In the genomic region with DNA sequence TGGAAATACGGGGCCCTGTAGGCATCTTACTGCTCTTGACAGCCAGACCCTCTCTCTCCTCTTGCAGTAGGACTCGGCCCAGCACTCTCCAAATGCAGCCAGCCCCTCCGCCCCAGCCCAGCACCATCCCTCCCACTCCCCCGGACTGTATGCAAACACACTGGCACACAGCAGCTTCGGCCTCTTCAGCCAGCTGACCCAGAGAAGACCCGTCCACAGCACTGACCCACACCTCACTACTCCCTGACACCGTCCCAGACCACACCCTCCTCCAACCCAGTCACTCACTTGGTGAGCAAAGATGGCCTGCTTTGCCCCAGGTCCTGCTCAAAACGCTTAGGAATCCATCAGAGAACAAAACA, we compare ENCODE assay signal across 20 cellular contexts.
A peak's percentile ranks its signal among the peaks of the same experiment; 100 is the strongest.
DNase-seq lines count a peak whose midpoint lies in the region; ATAC-seq and TF ChIP-seq lines count a peak whose summit lies in the region.
"Had no signal": no experiment of that assay in that cellular context is flagged by ENCODE, and none has a peak within 500 bp of the region (broad histone marks: within the 10 kb centered on the region; RNA-seq: fewer than 3 reads in every experiment).

No MANE protein-coding gene starts in this region.

- H3K9me3 Mint-ChIP-seq in activated naive CD4-positive, alpha-beta T cell treated with anti-CD3 and anti-CD28 coated beads, Interleukin-2, amount 50 U/mL, for 24 hours = no peaks in the 10 kb centered on the region
- H3K9me3 Mint-ChIP-seq in mesothelial cell of epicardium = no peaks in the 10 kb centered on the region
- no peaks in the 10 kb centered on the region for H3K9me3 Mint-ChIP-seq in activated naive CD8-positive, alpha-beta T cell treated with anti-CD3 and anti-CD28 coated beads, Interleukin-2, amount 50 U/mL, for 24 hours
- H3K9me3 Mint-ChIP-seq: CD8-positive, alpha-beta T cell had no signal

- DNase-seq in activated naive CD4-positive, alpha-beta T cell treated with Interleukin-2 at 50 U/mL for 16 hours = no peak
- DNase-seq in mesothelial cell of epicardium (ENCODE audit: low spot score in 2 of 2, unreplicated experiment in 2 of 2) = no peak
- peak; percentile 73 for DNase-seq in posterior vena cava (ENCODE audit: low spot score)
- no peak for DNase-seq in stimulated activated naive CD8-positive, alpha-beta T cell treated with anti-CD3 and anti-CD28 coated beads, Interleukin-15, Interleukin-2, amounts not matched to agents 100 U/mL and 50 U/mL, for 24 hours
- DNase-seq in activated naive CD8-positive, alpha-beta T cell treated with anti-CD3 and anti-CD28 coated beads, Interleukin-2, amount 50 U/mL, for 24 hours = no peak
- DNase-seq: Caco-2; CD8-positive, alpha-beta T cell; NCI-H1092; NCI-H1436; NCI-H187; NCI-H2081 treated with DMSO at 0.1 percent for 48 hours; NCI-H2171; NCI-H226; NCI-H510A; NCI-H69; Right ventricle myocardium superior; RPMI8226 had no signal

- no peak for TF ChIP-seq CTCF in mesothelial cell of epicardium (IDR thresholded peaks at IDR 0.05; ENCODE audit: unreplicated experiment)

- no peak overlapping the region for H3K4me3 Mint-ChIP-seq in activated naive CD4-positive, alpha-beta T cell treated with anti-CD3 and anti-CD28 coated beads, Interleukin-2, amount 50 U/mL, for 24 hours
- H3K4me3 Mint-ChIP-seq in mesothelial cell of epicardium = no peak overlapping the region
- no peak overlapping the region for H3K4me3 Mint-ChIP-seq in activated naive CD8-positive, alpha-beta T cell treated with anti-CD3 and anti-CD28 coated beads, Interleukin-2, amount 50 U/mL, for 24 hours
- H3K4me3 Mint-ChIP-seq: B cell; CD8-positive, alpha-beta T cell had no signal

- H3K36me3 Mint-ChIP-seq in activated naive CD4-positive, alpha-beta T cell treated with anti-CD3 and anti-CD28 coated beads, Interleukin-2, amount 50 U/mL, for 24 hours = no peaks in the 10 kb centered on the region
- H3K36me3 Mint-ChIP-seq in mesothelial cell of epicardium = no peaks in the 10 kb centered on the region
- no peaks in the 10 kb centered on the region for H3K36me3 Mint-ChIP-seq in activated naive CD8-positive, alpha-beta T cell treated with anti-CD3 and anti-CD28 coated beads, Interleukin-2, amount 50 U/mL, for 24 hours (ENCODE audit: low read depth)
- H3K36me3 Mint-ChIP-seq: CD8-positive, alpha-beta T cell had no signal

- no peak for ATAC-seq in GM18873 (IDR thresholded peaks at IDR 0.05; ENCODE audit: low FRiP score, unreplicated experiment)
- ATAC-seq in stimulated activated naive CD8-positive, alpha-beta T cell treated with anti-CD3 and anti-CD28 coated beads, Interleukin-15, Interleukin-2, amounts not matched to agents 100 U/mL and 50 U/mL, for 24 hours = no peak
- no peak for ATAC-seq in activated naive CD8-positive, alpha-beta T cell treated with anti-CD3 and anti-CD28 coated beads, Interleukin-2, amount 50 U/mL, for 24 hours
- ATAC-seq: CD8-positive, alpha-beta T cell had no signal

- intact Hi-C loops in posterior vena cava (cut with DNase I) = loop anchor here in 1 of 2 donors (5.0 kb wide), 1 partner anchor 1443 kb away; no protein-coding TSS in a partner anchor

- no peaks in the 10 kb centered on the region for H3K27me3 Mint-ChIP-seq in activated naive CD4-positive, alpha-beta T cell treated with anti-CD3 and anti-CD28 coated beads, Interleukin-2, amount 50 U/mL, for 24 hours
- no peaks in the 10 kb centered on the region for H3K27me3 Mint-ChIP-seq in mesothelial cell of epicardium (ENCODE audit: low read depth)
- no peaks in the 10 kb centered on the region for H3K27me3 Mint-ChIP-seq in activated naive CD8-positive, alpha-beta T cell treated with anti-CD3 and anti-CD28 coated beads, Interleukin-2, amount 50 U/mL, for 24 hours

- peak overlapping the region; percentile 48 for H3K27ac Mint-ChIP-seq in activated naive CD4-positive, alpha-beta T cell treated with anti-CD3 and anti-CD28 coated beads, Interleukin-2, amount 50 U/mL, for 24 hours
- peak overlapping the region; percentile 36 for H3K27ac Mint-ChIP-seq in mesothelial cell of epicardium
- H3K27ac Mint-ChIP-seq in activated naive CD8-positive, alpha-beta T cell treated with anti-CD3 and anti-CD28 coated beads, Interleukin-2, amount 50 U/mL, for 24 hours = no peak overlapping the region
- H3K27ac Mint-ChIP-seq: B cell; CD8-positive, alpha-beta T cell had no signal

- H3K4me1 Mint-ChIP-seq in activated naive CD4-positive, alpha-beta T cell treated with anti-CD3 and anti-CD28 coated beads, Interleukin-2, amount 50 U/mL, for 24 hours = peaks cover 22% of the 10 kb centered on the region
- H3K4me1 Mint-ChIP-seq in mesothelial cell of epicardium = peaks cover 71% of the 10 kb centered on the region
- H3K4me1 Mint-ChIP-seq in activated naive CD8-positive, alpha-beta T cell treated with anti-CD3 and anti-CD28 coated beads, Interleukin-2, amount 50 U/mL, for 24 hours = peaks cover 10% of the 10 kb centered on the region
